ENCODE assay signal across 17 cellular contexts in genomic region chr5:104170906-104171305, GRCh38.
"Had no signal": no experiment of that assay in that cellular context is flagged by ENCODE, and none has a peak within 500 bp of the region (broad histone marks: within the 10 kb centered on the region; RNA-seq: fewer than 3 reads in every experiment).

No MANE protein-coding gene starts in this region.

- DNase-seq: activated CD4-positive, alpha-beta T cell treated with anti-CD3 and anti-CD28 coated beads for 4 hours; activated CD8-positive, alpha-beta T cell treated with anti-CD3 and anti-CD28 coated beads for 36 hours; activated gamma-delta T cell; activated T-cell treated with anti-CD3 and anti-CD28 coated beads, Interleukin-2, amount 50 U/mL, for 48 hours; anterior cingulate cortex; gastrocnemius medialis; heart left ventricle; left cardiac atrium; right cardiac atrium; small intestine; stimulated activated naive CD8-positive, alpha-beta T cell treated with anti-CD3 and anti-CD28 coated beads, Interleukin-15, amount 100 ng/mL, for 72 hours; T-helper 17 cell; testis; upper lobe of left lung had no signal

- H3K4me1 ChIP-seq: gastrocnemius medialis, heart left ventricle, prostate gland, testis, upper lobe of left lung had no signal

- ATAC-seq: activated CD8-positive, alpha-beta T cell treated with anti-CD3 and anti-CD28 coated beads for 36 hours; gastrocnemius medialis; heart left ventricle; left cardiac atrium; right cardiac atrium; stimulated activated naive CD8-positive, alpha-beta T cell treated with anti-CD3 and anti-CD28 coated beads, Interleukin-15, amount 100 ng/mL, for 72 hours; T-helper 17 cell; WTC11 had no signal

- H3K36me3 ChIP-seq: gastrocnemius medialis, heart left ventricle, prostate gland, upper lobe of left lung had no signal

- H3K27ac ChIP-seq: gastrocnemius medialis, heart left ventricle, prostate gland, testis, upper lobe of left lung had no signal

- H3K4me3 ChIP-seq: gastrocnemius medialis, heart left ventricle, lung, prostate gland, testis, upper lobe of left lung had no signal

- H3K27me3 ChIP-seq: gastrocnemius medialis, heart left ventricle, testis, upper lobe of left lung had no signal

- H3K9me3 ChIP-seq: gastrocnemius medialis, heart left ventricle, prostate gland, testis, upper lobe of left lung had no signal
